ENCODE assay signal across 10 cellular contexts in the genomic region with DNA sequence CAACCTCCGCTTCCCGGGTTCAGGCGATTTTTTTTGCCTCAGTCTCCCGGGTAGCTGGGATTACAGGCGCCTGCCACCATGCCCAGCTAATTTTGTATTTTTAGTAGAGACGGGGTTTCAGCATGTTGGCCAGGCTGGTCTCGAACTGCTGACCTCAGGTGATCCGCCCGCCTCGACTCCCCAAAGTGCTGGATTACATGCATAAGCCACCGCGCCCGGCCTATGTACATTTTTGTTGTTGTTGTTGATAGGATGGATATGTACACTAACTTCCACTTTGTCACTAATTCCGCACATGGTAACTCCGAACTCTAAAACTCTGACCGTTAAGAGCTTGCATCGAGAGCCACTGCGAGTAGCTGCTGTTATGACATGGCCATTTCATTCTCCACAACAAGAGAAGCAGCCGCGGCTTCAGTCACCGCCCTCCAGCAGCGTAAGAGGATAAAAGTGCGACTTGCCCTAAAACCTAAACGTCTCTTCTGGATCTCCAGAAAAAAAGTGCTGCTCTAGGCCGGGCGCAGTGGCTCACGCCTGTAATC. TPM values are rescaled to one million over a fixed set of nuclear protein-coding genes. Genes with fewer than 3 reads are reported as not detected.
DNase-seq lines count a peak whose midpoint lies in the region; ATAC-seq and TF ChIP-seq lines count a peak whose summit lies in the region.
"Had no signal": no experiment of that assay in that cellular context is flagged by ENCODE, and none has a peak within 500 bp of the region (broad histone marks: within the 10 kb centered on the region; RNA-seq: fewer than 3 reads in every experiment).

No MANE protein-coding gene starts in this region.

- no peak overlapping the region for H2BK15ac ChIP-seq in mesenchymal stem cell (ENCODE audit: low read depth, poor library complexity, severe bottlenecking)

- peak overlapping the region; percentile 20 for H2AK5ac ChIP-seq in mesenchymal stem cell (ENCODE audit: low read length, severe bottlenecking)

- H4K91ac ChIP-seq in mesenchymal stem cell (ENCODE audit: low read length): peak overlapping the region; percentile 59

- no peak overlapping the region for H3K4me2 ChIP-seq in mesenchymal stem cell (ENCODE audit: low read length, poor library complexity, severe bottlenecking)

- peaks cover 45% of the 10 kb centered on the region for H3K4me1 Mint-ChIP-seq in activated naive CD4-positive, alpha-beta T cell treated with anti-CD3 and anti-CD28 coated beads for 36 hours (ENCODE audit: low read depth)
- peaks cover 35% of the 10 kb centered on the region for H3K4me1 Mint-ChIP-seq in activated naive CD8-positive, alpha-beta T cell treated with anti-CD3 and anti-CD28 coated beads for 36 hours
- H3K4me1 Mint-ChIP-seq in type B pancreatic cell (ENCODE audit: unreplicated experiment): peaks cover 20% of the 10 kb centered on the region

- peaks cover 16 to 29% of the 10 kb centered on the region in 2 experiments for H3K36me3 ChIP-seq in mesenchymal stem cell (ENCODE audit: control insufficient read depth in 1 of 2, insufficient read depth in 2 of 2, low read depth in 1 of 2, low read length in 2 of 2)

- H3K9me3 ChIP-seq in mesenchymal stem cell (ENCODE audit: control insufficient read depth, low read length): no peaks in the 10 kb centered on the region
- H3K9me3 ChIP-seq: adrenal gland had no signal

- no peak for ATAC-seq in activated naive CD4-positive, alpha-beta T cell treated with anti-CD3 and anti-CD28 coated beads, Interleukin-2, amount 50 U/mL, for 72 hours

- DNase-seq in activated naive CD4-positive, alpha-beta T cell treated with anti-CD3 and anti-CD28 coated beads, Interleukin-2, amount 50 U/mL, for 72 hours (ENCODE audit: low spot score in 2 of 2): no peak
- no peak for DNase-seq in activated naive CD4-positive, alpha-beta T cell treated with anti-CD3 and anti-CD28 coated beads for 36 hours
- DNase-seq in activated naive CD8-positive, alpha-beta T cell treated with anti-CD3 and anti-CD28 coated beads for 36 hours: no peak
- DNase-seq in mesenchymal stem cell (no peak), type B pancreatic cell (ENCODE audit: extremely low spot score, unreplicated experiment) (no peak), epidermal melanocyte (ENCODE audit: insufficient read length, low spot score) (no peak), SW480 (ENCODE audit: low spot score) (no peak), DMS114 treated with DMSO at 0.1 percent for 48 hours (lab: John Stamatoyannopoulos, UW; ENCODE audit: unreplicated experiment) (no peak)

- peak overlapping the region; percentile 27 for H2BK120ac ChIP-seq in mesenchymal stem cell (ENCODE audit: low read depth, low read length)

- CTCF ChIA-PET in activated naive CD4-positive, alpha-beta T cell treated with anti-CD3 and anti-CD28 coated beads for 36 hours (lab: Charles Lee): interaction anchor here (1.1 to 1.8 kb wide), 4 partner anchors 10 to 28 kb away, joined by 3 to 13 read pairs (median 4); a partner anchor contains a TSS

- H3K36me3 Mint-ChIP-seq in activated naive CD4-positive, alpha-beta T cell treated with anti-CD3 and anti-CD28 coated beads, Interleukin-2, amount 50 U/mL, for 72 hours: peaks cover 36 to 38% of the 10 kb centered on the region in 2 donors
- peaks cover 45% of the 10 kb centered on the region for H3K36me3 Mint-ChIP-seq in activated naive CD4-positive, alpha-beta T cell treated with anti-CD3 and anti-CD28 coated beads for 36 hours (ENCODE audit: low read depth)
- H3K36me3 Mint-ChIP-seq in activated naive CD8-positive, alpha-beta T cell treated with anti-CD3 and anti-CD28 coated beads for 36 hours: peaks cover 40% of the 10 kb centered on the region
- peaks cover 17% of the 10 kb centered on the region for H3K36me3 Mint-ChIP-seq in type B pancreatic cell

- H3K14ac ChIP-seq in mesenchymal stem cell (ENCODE audit: low read length in 2 of 2): no peak overlapping the region

- TF ChIP-seq CTCF in type B pancreatic cell (conservative IDR thresholded peaks at IDR 0.05): no peak

- no peaks in the 10 kb centered on the region for H3K27me3 Mint-ChIP-seq in activated naive CD4-positive, alpha-beta T cell treated with anti-CD3 and anti-CD28 coated beads for 36 hours (ENCODE audit: low read depth)
- H3K27me3 Mint-ChIP-seq in activated naive CD8-positive, alpha-beta T cell treated with anti-CD3 and anti-CD28 coated beads for 36 hours: no peaks in the 10 kb centered on the region
- peaks cover 6% of the 10 kb centered on the region for H3K27me3 Mint-ChIP-seq in type B pancreatic cell

- no peak overlapping the region for H3K27ac ChIP-seq in mesenchymal stem cell (ENCODE audit: low read length, poor library complexity, severe bottlenecking)

- peaks cover 10% of the 10 kb centered on the region for H3K79me1 ChIP-seq in mesenchymal stem cell (replicated peaks; ENCODE audit: low read length, poor library complexity, severe bottlenecking)

- H3K27me3 ChIP-seq in mesenchymal stem cell (ENCODE audit: control insufficient read depth in 1 of 2, insufficient read depth in 1 of 2, low read length in 2 of 2): no peaks in the 10 kb centered on the region
- H3K27me3 ChIP-seq: adrenal gland had no signal

- peak overlapping the region in 1 of 2 experiments; percentile 11 for H3K4ac ChIP-seq in mesenchymal stem cell (ENCODE audit: low read depth in 1 of 2, low read length in 2 of 2)

- H3K23ac ChIP-seq in mesenchymal stem cell (ENCODE audit: low read length in 2 of 2): no peak overlapping the region

- WGBS in mesenchymal stem cell: 96% methylated on average over 27 of the region's 27 CpGs

- H2BK5ac ChIP-seq in mesenchymal stem cell (ENCODE audit: low read depth, low read length, poor library complexity, severe bottlenecking): no peak overlapping the region

- peak overlapping the region; percentile 97 for H4K8ac ChIP-seq in mesenchymal stem cell (ENCODE audit: low read length)

- intact Hi-C loops in activated naive CD4-positive, alpha-beta T cell treated with anti-CD3 and anti-CD28 coated beads for 36 hours (cut with micrococcal nuclease): loop anchor here (1.0 kb wide), 4 partner anchors 9 to 207 kb away; a partner anchor contains a TSS

- H3K9me3 Mint-ChIP-seq in activated naive CD4-positive, alpha-beta T cell treated with anti-CD3 and anti-CD28 coated beads, Interleukin-2, amount 50 U/mL, for 72 hours: no peaks in the 10 kb centered on the region
- H3K9me3 Mint-ChIP-seq in activated naive CD4-positive, alpha-beta T cell treated with anti-CD3 and anti-CD28 coated beads for 36 hours: no peaks in the 10 kb centered on the region
- H3K9me3 Mint-ChIP-seq in activated naive CD8-positive, alpha-beta T cell treated with anti-CD3 and anti-CD28 coated beads for 36 hours: no peaks in the 10 kb centered on the region
- H3K9me3 Mint-ChIP-seq in type B pancreatic cell: no peaks in the 10 kb centered on the region

- H3K27ac Mint-ChIP-seq in activated naive CD4-positive, alpha-beta T cell treated with anti-CD3 and anti-CD28 coated beads, Interleukin-2, amount 50 U/mL, for 72 hours: peak overlapping the region; percentile 95 to 98
- H3K27ac Mint-ChIP-seq in activated naive CD4-positive, alpha-beta T cell treated with anti-CD3 and anti-CD28 coated beads for 36 hours: no peak overlapping the region
- peak overlapping the region; percentile 94 for H3K27ac Mint-ChIP-seq in activated naive CD8-positive, alpha-beta T cell treated with anti-CD3 and anti-CD28 coated beads for 36 hours
- H3K27ac Mint-ChIP-seq in type B pancreatic cell: no peak overlapping the region

- no peak overlapping the region for H3K4me3 Mint-ChIP-seq in activated naive CD4-positive, alpha-beta T cell treated with anti-CD3 and anti-CD28 coated beads for 36 hours
- H3K4me3 Mint-ChIP-seq in activated naive CD8-positive, alpha-beta T cell treated with anti-CD3 and anti-CD28 coated beads for 36 hours: peak overlapping the region; percentile 92
- H3K4me3 Mint-ChIP-seq in type B pancreatic cell: peak overlapping the region; percentile 100

- peak overlapping the region in 1 of 2 experiments; percentile 89 for H3K4me3 ChIP-seq in mesenchymal stem cell (ENCODE audit: insufficient read depth in 1 of 2, low read depth in 1 of 2, low read length in 2 of 2)

- H2AFZ ChIP-seq in mesenchymal stem cell (ENCODE audit: low read depth, low read length): peak overlapping the region; percentile 66

- H2BK12ac ChIP-seq in mesenchymal stem cell (ENCODE audit: low read length in 2 of 2): no peak overlapping the region

- no peak overlapping the region for H3K18ac ChIP-seq in mesenchymal stem cell (ENCODE audit: low read depth in 1 of 2, low read length in 2 of 2)

- H3K4me1 ChIP-seq in mesenchymal stem cell (ENCODE audit: control insufficient read depth, insufficient read depth, low read depth, low read length): peaks cover 12% of the 10 kb centered on the region

- peak overlapping the region; percentile 99 for H3K9ac ChIP-seq in mesenchymal stem cell (ENCODE audit: low read length)

RNA-seq across cellular contexts. Expression of a gene that starts 0.7 kb away (rescaled TPM):
- 100 to 1,000 TPM; 267 to 292 TPM for total RNA-seq in activated naive CD4-positive, alpha-beta T cell treated with anti-CD3 and anti-CD28 coated beads, Interleukin-2, amount 50 U/mL, for 72 hours
- total RNA-seq in activated naive CD4-positive, alpha-beta T cell treated with anti-CD3 and anti-CD28 coated beads for 36 hours: 100 to 1,000 TPM; 481 to 489 TPM
- 100 to 1,000 TPM; 423 to 460 TPM for total RNA-seq in activated naive CD8-positive, alpha-beta T cell treated with anti-CD3 and anti-CD28 coated beads for 36 hours
- polyA plus RNA-seq in mesenchymal stem cell (2013, experiment 1 of 2): 410 TPM
- 418 TPM for polyA plus RNA-seq in mesenchymal stem cell (2013, experiment 2 of 2)
- total RNA-seq in type B pancreatic cell (ENCODE audit: low replicate concordance): 200 and 211 TPM in 2 replicates

RNA-seq across cellular contexts. Expression of a gene that starts 7.5 kb away (rescaled TPM):
- total RNA-seq in activated naive CD4-positive, alpha-beta T cell treated with anti-CD3 and anti-CD28 coated beads, Interleukin-2, amount 50 U/mL, for 72 hours: 100 to 1,000 TPM; 151 to 195 TPM
- total RNA-seq in activated naive CD4-positive, alpha-beta T cell treated with anti-CD3 and anti-CD28 coated beads for 36 hours: 10 to 100 TPM; 95.9 to 97.9 TPM
- 100 to 1,000 TPM; 154 to 162 TPM for total RNA-seq in activated naive CD8-positive, alpha-beta T cell treated with anti-CD3 and anti-CD28 coated beads for 36 hours
- polyA plus RNA-seq in mesenchymal stem cell (2013, experiment 1 of 2): 0.07 TPM
- 0.12 TPM for polyA plus RNA-seq in mesenchymal stem cell (2013, experiment 2 of 2)
- 0.52 and 1.8 TPM in 2 replicates for total RNA-seq in type B pancreatic cell (ENCODE audit: low replicate concordance)
- total RNA-seq: NCI-H460 had no signal

RNA-seq across cellular contexts. Expression of a gene that starts 27.5 kb away (rescaled TPM):
- under 1 TPM in 1 of 2 donors, not detected in 1; 0.49 TPM for total RNA-seq in activated naive CD4-positive, alpha-beta T cell treated with anti-CD3 and anti-CD28 coated beads, Interleukin-2, amount 50 U/mL, for 72 hours
- not detected for total RNA-seq in activated naive CD4-positive, alpha-beta T cell treated with anti-CD3 and anti-CD28 coated beads for 36 hours
- total RNA-seq in activated naive CD8-positive, alpha-beta T cell treated with anti-CD3 and anti-CD28 coated beads for 36 hours: under 1 TPM; 0.56 to 0.62 TPM
- polyA plus RNA-seq in mesenchymal stem cell (2013, experiment 1 of 2): 4.8 TPM
- 3.2 TPM for polyA plus RNA-seq in mesenchymal stem cell (2013, experiment 2 of 2)
- total RNA-seq in type B pancreatic cell (ENCODE audit: low replicate concordance): 3.5 and 22.7 TPM in 2 replicates

RNA-seq across cellular contexts. Expression of a gene that starts 32.0 kb away (rescaled TPM):
- under 1 TPM; 0.18 to 0.23 TPM for total RNA-seq in activated naive CD4-positive, alpha-beta T cell treated with anti-CD3 and anti-CD28 coated beads, Interleukin-2, amount 50 U/mL, for 72 hours
- total RNA-seq in activated naive CD4-positive, alpha-beta T cell treated with anti-CD3 and anti-CD28 coated beads for 36 hours: 1 to 10 TPM in 1 of 2 experiments, under 1 TPM in 1; 0.81 to 1.0 TPM
- 1 to 10 TPM; 1.2 to 1.7 TPM for total RNA-seq in activated naive CD8-positive, alpha-beta T cell treated with anti-CD3 and anti-CD28 coated beads for 36 hours
- 1.5 TPM for polyA plus RNA-seq in mesenchymal stem cell (2013, experiment 1 of 2)
- polyA plus RNA-seq in mesenchymal stem cell (2013, experiment 2 of 2): 1.7 TPM
- 0.27 and 0.29 TPM in 2 replicates for total RNA-seq in type B pancreatic cell (ENCODE audit: low replicate concordance)
- total RNA-seq: adrenal gland had no signal
- polyA plus RNA-seq: adrenal gland had no signal

RNA-seq across cellular contexts. Expression of a gene that starts 33.2 kb away (rescaled TPM):
- total RNA-seq in activated naive CD4-positive, alpha-beta T cell treated with anti-CD3 and anti-CD28 coated beads, Interleukin-2, amount 50 U/mL, for 72 hours: 10 to 100 TPM; 24.9 to 79.8 TPM
- total RNA-seq in activated naive CD4-positive, alpha-beta T cell treated with anti-CD3 and anti-CD28 coated beads for 36 hours: 10 to 100 TPM; 44.6 to 45.6 TPM
- 10 to 100 TPM; 30.7 to 33.4 TPM for total RNA-seq in activated naive CD8-positive, alpha-beta T cell treated with anti-CD3 and anti-CD28 coated beads for 36 hours
- polyA plus RNA-seq in mesenchymal stem cell (2013, experiment 1 of 2): 43.7 TPM
- polyA plus RNA-seq in mesenchymal stem cell (2013, experiment 2 of 2): 45.0 TPM
- 17.7 and 32.3 TPM in 2 replicates for total RNA-seq in type B pancreatic cell (ENCODE audit: low replicate concordance)

Comparison
In these comparisons a context has a peak if more than half of its experiments do, and no peak if none do; other contexts are left out.
1. H3K27ac Mint-ChIP-seq: peak in activated naive CD4-positive, alpha-beta T cell treated with anti-CD3 and anti-CD28 coated beads, Interleukin-2, amount 50 U/mL, for 72 hours (2 of 2) and activated naive CD8-positive, alpha-beta T cell treated with anti-CD3 and anti-CD28 coated beads for 36 hours (single experiment); none in activated naive CD4-positive, alpha-beta T cell treated with anti-CD3 and anti-CD28 coated beads for 36 hours (single experiment) and type B pancreatic cell (single experiment).
2. RNA of a gene that starts 7.5 kb away (total RNA-seq): 151 to 195 TPM in activated naive CD4-positive, alpha-beta T cell treated with anti-CD3 and anti-CD28 coated beads, Interleukin-2, amount 50 U/mL, for 72 hours, 154 to 162 TPM in activated naive CD8-positive, alpha-beta T cell treated with anti-CD3 and anti-CD28 coated beads for 36 hours and 95.9 to 97.9 TPM in activated naive CD4-positive, alpha-beta T cell treated with anti-CD3 and anti-CD28 coated beads for 36 hours; 0.52 to 1.8 TPM in type B pancreatic cell; every median in the first group is over 10 times any median in the second.